ENCODE assay signal across 10 cellular contexts in genomic region chr16:23959069-23959800, GRCh38.
DNase-seq lines count a peak whose midpoint lies in the region; ATAC-seq lines count a peak whose summit lies in the region.
"Had no signal": no experiment of that assay in that cellular context is flagged by ENCODE, and none has a peak within 500 bp of the region (broad histone marks: within the 10 kb centered on the region; RNA-seq: fewer than 3 reads in every experiment).

No MANE protein-coding gene starts in this region.

- H3K9me3 ChIP-seq in KOPT-K1 (ENCODE audit: insufficient read depth, low read length, poor library complexity, severe bottlenecking): no peaks in the 10 kb centered on the region

- DNase-seq in activated CD4-positive, alpha-beta memory T cell treated with anti-CD3 and anti-CD28 coated beads for 36 hours: peak; percentile 24
- DNase-seq in activated CD4-positive, alpha-beta memory T cell treated with anti-CD3 and anti-CD28 coated beads, Interleukin-2, amount 10 ng/mL, durations not matched to agents 7 days and 5 days: no peak
- DNase-seq in activated T-cell treated with anti-CD3 and anti-CD28 coated beads, Interleukin-2, amount 50 U/mL, for 72 hours: no peak
- DNase-seq in putamen (ENCODE audit: low spot score): peak; percentile 61
- no peak for DNase-seq in NCI-H526 treated with DMSO at 0.1 percent for 48 hours (lab: John Stamatoyannopoulos, UW)
- DNase-seq: cerebellar nuclear complex had no signal

- H3K4me3 Mint-ChIP-seq in activated CD4-positive, alpha-beta memory T cell treated with anti-CD3 and anti-CD28 coated beads for 36 hours: peak overlapping the region; percentile 49
- H3K4me3 Mint-ChIP-seq in activated CD4-positive, alpha-beta memory T cell treated with anti-CD3 and anti-CD28 coated beads, Interleukin-2, amount 10 ng/mL, durations not matched to agents 7 days and 5 days: no peak overlapping the region
- peak overlapping the region; percentile 64 to 72 for H3K4me3 Mint-ChIP-seq in activated T-cell treated with anti-CD3 and anti-CD28 coated beads, Interleukin-2, amount 50 U/mL, for 72 hours

- intact Hi-C loops in activated CD4-positive, alpha-beta memory T cell treated with anti-CD3 and anti-CD28 coated beads for 36 hours (cut with micrococcal nuclease): no loop called here

- CTCF ChIA-PET in activated CD4-positive, alpha-beta memory T cell treated with anti-CD3 and anti-CD28 coated beads for 36 hours (lab: Charles Lee): interaction anchor here (0.8 to 1.0 kb wide), 2 partner anchors 51 kb away, joined by 3 read pairs; no protein-coding TSS in a partner anchor
- CTCF ChIA-PET in activated CD4-positive, alpha-beta memory T cell treated with anti-CD3 and anti-CD28 coated beads, Interleukin-2, amount 10 ng/mL, durations not matched to agents 7 days and 5 days (lab: Charles Lee): interaction anchor here (1.0 kb wide), 1 partner anchor 10 kb away, joined by 4 read pairs; no protein-coding TSS in a partner anchor

- peaks cover 4% of the 10 kb centered on the region for H3K36me3 Mint-ChIP-seq in activated CD4-positive, alpha-beta memory T cell treated with anti-CD3 and anti-CD28 coated beads for 36 hours
- peaks cover 22% of the 10 kb centered on the region for H3K36me3 Mint-ChIP-seq in activated CD4-positive, alpha-beta memory T cell treated with anti-CD3 and anti-CD28 coated beads, Interleukin-2, amount 10 ng/mL, durations not matched to agents 7 days and 5 days (ENCODE audit: low read depth)
- peaks cover 1 to 2% of the 10 kb centered on the region in 2 donors for H3K36me3 Mint-ChIP-seq in activated T-cell treated with anti-CD3 and anti-CD28 coated beads, Interleukin-2, amount 50 U/mL, for 72 hours (ENCODE audit: insufficient read depth in 2 of 2)

- peak overlapping the region; percentile 34 for H3K27ac ChIP-seq in KOPT-K1 (ENCODE audit: low read depth, low read length, poor library complexity, severe bottlenecking)

- ATAC-seq in activated T-cell treated with anti-CD3 and anti-CD28 coated beads, Interleukin-2, amount 50 U/mL, for 72 hours (replicated peaks in 1 of 2): peak; percentile 25 to 48
- ATAC-seq in GM18861 (IDR thresholded peaks at IDR 0.05; ENCODE audit: unreplicated experiment) (no peak), HG02884 (IDR thresholded peaks at IDR 0.05; ENCODE audit: unreplicated experiment) (no peak)

- H3K36me3 ChIP-seq in KOPT-K1 (ENCODE audit: insufficient read depth, low read length): no peaks in the 10 kb centered on the region

- H3K27ac Mint-ChIP-seq in activated CD4-positive, alpha-beta memory T cell treated with anti-CD3 and anti-CD28 coated beads for 36 hours: peak overlapping the region; percentile 24
- H3K27ac Mint-ChIP-seq in activated CD4-positive, alpha-beta memory T cell treated with anti-CD3 and anti-CD28 coated beads, Interleukin-2, amount 10 ng/mL, durations not matched to agents 7 days and 5 days: no peak overlapping the region
- H3K27ac Mint-ChIP-seq in activated T-cell treated with anti-CD3 and anti-CD28 coated beads, Interleukin-2, amount 50 U/mL, for 72 hours: peak overlapping the region; percentile 54
- H3K27ac Mint-ChIP-seq: progenitor cell of endocrine pancreas had no signal

- no peaks in the 10 kb centered on the region for H3K27me3 Mint-ChIP-seq in activated CD4-positive, alpha-beta memory T cell treated with anti-CD3 and anti-CD28 coated beads for 36 hours
- no peaks in the 10 kb centered on the region for H3K27me3 Mint-ChIP-seq in activated CD4-positive, alpha-beta memory T cell treated with anti-CD3 and anti-CD28 coated beads, Interleukin-2, amount 10 ng/mL, durations not matched to agents 7 days and 5 days
- H3K27me3 Mint-ChIP-seq in activated T-cell treated with anti-CD3 and anti-CD28 coated beads, Interleukin-2, amount 50 U/mL, for 72 hours (ENCODE audit: low read depth): no peaks in the 10 kb centered on the region

- H3K9me3 Mint-ChIP-seq in activated CD4-positive, alpha-beta memory T cell treated with anti-CD3 and anti-CD28 coated beads for 36 hours: no peaks in the 10 kb centered on the region
- H3K9me3 Mint-ChIP-seq in activated CD4-positive, alpha-beta memory T cell treated with anti-CD3 and anti-CD28 coated beads, Interleukin-2, amount 10 ng/mL, durations not matched to agents 7 days and 5 days: no peaks in the 10 kb centered on the region
- no peaks in the 10 kb centered on the region for H3K9me3 Mint-ChIP-seq in activated T-cell treated with anti-CD3 and anti-CD28 coated beads, Interleukin-2, amount 50 U/mL, for 72 hours

- H3K4me1 Mint-ChIP-seq in activated CD4-positive, alpha-beta memory T cell treated with anti-CD3 and anti-CD28 coated beads for 36 hours (ENCODE audit: low read depth): peaks cover 75% of the 10 kb centered on the region
- H3K4me1 Mint-ChIP-seq in activated CD4-positive, alpha-beta memory T cell treated with anti-CD3 and anti-CD28 coated beads, Interleukin-2, amount 10 ng/mL, durations not matched to agents 7 days and 5 days: peaks cover 42% of the 10 kb centered on the region
- H3K4me1 Mint-ChIP-seq in activated T-cell treated with anti-CD3 and anti-CD28 coated beads, Interleukin-2, amount 50 U/mL, for 72 hours (ENCODE audit: low read depth): peaks cover 81% of the 10 kb centered on the region

- POLR2A ChIA-PET in activated CD4-positive, alpha-beta memory T cell treated with anti-CD3 and anti-CD28 coated beads for 36 hours (lab: Charles Lee): interaction anchor here (1.1 to 1.4 kb wide), 2 partner anchors 10 to 41 kb away, joined by 4 read pairs; no protein-coding TSS in a partner anchor
- POLR2A ChIA-PET in activated CD4-positive, alpha-beta memory T cell treated with anti-CD3 and anti-CD28 coated beads, Interleukin-2, amount 10 ng/mL, durations not matched to agents 7 days and 5 days (lab: Charles Lee): interaction anchor here (1.1 kb wide), 1 partner anchor 9 kb away, joined by 3 read pairs; no protein-coding TSS in a partner anchor

Comparison
In these comparisons a context has a peak if more than half of its experiments do, and no peak if none do; other contexts are left out.
1. DNase-seq: peak in activated CD4-positive, alpha-beta memory T cell treated with anti-CD3 and anti-CD28 coated beads for 36 hours (single experiment) and putamen (single experiment); none in activated CD4-positive, alpha-beta memory T cell treated with anti-CD3 and anti-CD28 coated beads, Interleukin-2, amount 10 ng/mL, durations not matched to agents 7 days and 5 days (single experiment), activated T-cell treated with anti-CD3 and anti-CD28 coated beads, Interleukin-2, amount 50 U/mL, for 72 hours (0 of 2) and NCI-H526 treated with DMSO at 0.1 percent for 48 hours (single experiment).
2. ATAC-seq: peak in activated T-cell treated with anti-CD3 and anti-CD28 coated beads, Interleukin-2, amount 50 U/mL, for 72 hours (2 of 2); none in GM18861 (single experiment) and HG02884 (single experiment).